Comparison of ENCODE assay signal across 8 cellular contexts in the genomic region with DNA sequence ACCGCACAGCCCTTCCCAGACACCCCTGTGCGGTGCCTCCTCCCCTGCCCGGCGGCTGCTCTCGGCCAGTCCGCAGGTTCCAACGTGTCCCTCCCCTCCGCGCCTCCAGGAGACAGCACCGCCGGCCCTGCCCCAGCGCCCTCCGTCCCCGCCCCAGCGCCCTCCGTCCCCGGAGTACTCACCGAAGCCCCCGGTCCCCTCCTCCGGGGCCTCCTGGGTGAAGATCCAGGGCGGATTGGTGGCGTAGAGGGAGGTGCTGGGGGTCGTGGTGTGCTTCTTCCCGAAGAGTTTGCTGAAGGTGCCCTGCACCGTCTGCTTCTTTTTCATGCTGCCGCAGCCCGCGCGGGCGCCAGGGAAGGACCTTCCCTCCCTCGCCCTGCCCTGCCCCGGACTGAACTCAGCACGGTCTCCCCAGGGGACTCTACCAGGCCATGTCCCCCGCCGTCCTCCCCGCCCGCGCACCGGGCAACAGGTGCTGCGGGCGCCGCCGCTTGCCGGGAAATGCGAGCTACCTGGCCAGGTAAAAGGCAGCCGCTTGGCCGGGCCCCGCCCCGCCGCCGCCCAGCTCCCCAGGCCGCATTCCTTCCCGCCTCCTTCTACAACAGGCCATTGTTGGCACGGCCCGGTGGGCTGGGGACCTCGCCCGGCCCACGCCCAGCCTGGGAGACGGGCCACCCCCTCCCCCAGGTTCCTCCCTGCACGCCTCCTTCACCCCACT. TPM values are rescaled to one million over a fixed set of nuclear protein-coding genes. Genes with fewer than 3 reads are reported as not detected.
A peak's percentile ranks its signal among the peaks of the same experiment; 100 is the strongest.
DNase-seq lines count a peak whose midpoint lies in the region; ATAC-seq, FAIRE-seq and TF ChIP-seq lines count a peak whose summit lies in the region.

A gene with protein sequence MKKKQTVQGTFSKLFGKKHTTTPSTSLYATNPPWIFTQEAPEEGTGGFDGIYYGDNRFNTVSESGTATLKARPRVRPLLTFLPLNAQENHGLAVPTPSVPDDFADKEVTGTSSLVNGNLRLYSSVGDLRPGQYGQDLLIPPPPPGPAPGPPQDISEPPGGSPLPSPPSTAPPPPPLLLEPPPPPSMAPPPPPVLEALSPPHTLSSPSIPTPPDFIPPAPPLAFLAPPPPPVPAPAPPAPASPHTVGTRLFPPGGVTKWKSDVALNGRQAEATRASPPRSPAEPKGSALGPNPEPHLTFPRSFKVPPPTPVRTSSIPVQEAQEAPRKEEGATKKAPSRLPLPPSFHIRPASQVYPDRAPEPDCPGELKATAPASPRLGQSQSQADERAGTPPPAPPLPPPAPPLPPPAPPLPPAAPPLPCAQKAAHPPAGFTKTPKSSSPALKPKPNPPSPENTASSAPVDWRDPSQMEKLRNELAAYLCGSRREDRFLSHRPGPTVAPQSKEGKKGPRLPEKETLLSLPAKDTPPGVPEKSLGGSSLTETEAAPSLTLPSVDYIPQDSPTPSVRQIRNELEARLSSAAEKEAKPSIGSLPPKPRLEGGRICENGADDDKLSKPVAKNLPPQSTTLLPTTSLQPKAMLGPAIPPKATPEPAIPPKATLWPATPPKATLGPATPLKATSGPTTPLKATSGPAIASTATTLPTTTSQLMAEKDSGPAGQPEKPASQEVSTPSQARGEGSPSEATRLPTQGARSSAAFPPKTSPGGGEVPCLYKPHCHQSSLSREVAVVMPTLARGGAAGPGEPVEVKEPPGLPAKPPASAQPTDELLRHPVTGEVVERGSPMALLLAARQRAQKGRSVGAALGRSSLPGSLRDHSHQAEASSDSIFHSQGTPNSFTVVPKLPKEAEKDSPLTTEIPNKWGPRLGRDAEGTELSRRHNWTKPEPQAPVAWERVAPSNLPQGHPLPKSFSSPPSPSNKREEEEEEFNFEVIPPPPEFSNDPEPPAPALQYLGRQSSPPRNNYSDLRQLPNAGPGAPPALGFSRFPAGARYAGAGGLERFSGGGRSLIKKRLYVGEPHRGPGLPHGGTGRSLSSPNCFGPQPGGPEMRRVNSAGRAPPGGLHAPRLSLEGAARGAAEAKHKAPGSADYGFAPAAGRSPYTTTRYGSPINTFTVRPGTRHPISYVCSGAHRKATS (minus strand): TSS at position 503 of the 718 bp plus-strand sequence. CDS start 176 bp downstream, at position 327.

- H3K9me3 ChIP-seq in iPS DF 6.9 (ENCODE audit: control insufficient read depth, insufficient read depth, low read length): no peaks in the 10 kb centered on the region
- no peaks in the 10 kb centered on the region for H3K9me3 ChIP-seq in skeletal muscle tissue (ENCODE audit: control insufficient read depth in 3 of 3, low read length in 3 of 3)

- peaks cover 2% of the 10 kb centered on the region for H3K4me1 Mint-ChIP-seq in activated naive CD8-positive, alpha-beta T cell treated with anti-CD3 and anti-CD28 coated beads, Interleukin-2, amount 10 ng/mL, durations not matched to agents 7 days and 5 days

- no peaks in the 10 kb centered on the region for H3K36me3 Mint-ChIP-seq in activated naive CD8-positive, alpha-beta T cell treated with anti-CD3 and anti-CD28 coated beads, Interleukin-2, amount 10 ng/mL, durations not matched to agents 7 days and 5 days

- H3K9me3 Mint-ChIP-seq in activated naive CD8-positive, alpha-beta T cell treated with anti-CD3 and anti-CD28 coated beads, Interleukin-2, amount 10 ng/mL, durations not matched to agents 7 days and 5 days: no peaks in the 10 kb centered on the region

- no peak for FAIRE-seq in GM12892 (lab: Jason Lieb, UNC)
- no peak for FAIRE-seq in RCC 7860 (lab: Jason Lieb, UNC)

- peaks cover 8% of the 10 kb centered on the region for H3K4me1 ChIP-seq in iPS DF 6.9 (ENCODE audit: control insufficient read depth, insufficient read depth, low read length)
- H3K4me1 ChIP-seq in skeletal muscle tissue (ENCODE audit: control insufficient read depth in 3 of 3, insufficient read depth in 3 of 3, low read length in 3 of 3): peaks cover 0 to 6% (median 3%) of the 10 kb centered on the region in 3 donors

- H3K27me3 Mint-ChIP-seq in activated naive CD8-positive, alpha-beta T cell treated with anti-CD3 and anti-CD28 coated beads, Interleukin-2, amount 10 ng/mL, durations not matched to agents 7 days and 5 days: peaks cover 48% of the 10 kb centered on the region

- no peak for TF ChIP-seq POLR2A in GM12892 (IDR thresholded peaks at IDR 0.05; ENCODE audit: low read depth, low read length)

- peak; percentile 26 for ATAC-seq in activated naive CD8-positive, alpha-beta T cell treated with anti-CD3 and anti-CD28 coated beads, Interleukin-2, amount 10 ng/mL, durations not matched to agents 7 days and 5 days (ENCODE audit: low read depth)

- WGBS in iPS DF 6.9 (ENCODE audit: insufficient coverage, insufficient read length): no CpG with 5 or more reads among the region's 60 CpGs

- no peak within 1 kb of the TSS for H3K27ac Mint-ChIP-seq in activated naive CD8-positive, alpha-beta T cell treated with anti-CD3 and anti-CD28 coated beads, Interleukin-2, amount 10 ng/mL, durations not matched to agents 7 days and 5 days

- H3K4me3 ChIP-seq in iPS DF 6.9 (ENCODE audit: low read length): peak within 1 kb of the TSS; percentile 82
- peak within 1 kb of the TSS; percentile 19 to 52 (median 46) for H3K4me3 ChIP-seq in skeletal muscle tissue (ENCODE audit: low read length in 3 of 3)

- peak within 1 kb of the TSS; percentile 45 for H3K4me3 Mint-ChIP-seq in activated naive CD8-positive, alpha-beta T cell treated with anti-CD3 and anti-CD28 coated beads, Interleukin-2, amount 10 ng/mL, durations not matched to agents 7 days and 5 days

- H3K36me3 ChIP-seq in iPS DF 6.9 (ENCODE audit: control insufficient read depth, insufficient read depth, low read length) (no peaks in the 10 kb centered on the region), skeletal muscle tissue (ENCODE audit: control insufficient read depth in 3 of 3, insufficient read depth in 3 of 3, low read length in 3 of 3) (no peaks in the 10 kb centered on the region)

- POLR2A ChIA-PET in activated naive CD8-positive, alpha-beta T cell treated with anti-CD3 and anti-CD28 coated beads, Interleukin-2, amount 10 ng/mL, durations not matched to agents 7 days and 5 days (lab: Charles Lee): no interaction called here

- H3K27me3 ChIP-seq in iPS DF 6.9 (ENCODE audit: control insufficient read depth, insufficient read depth, low read length) (no peaks in the 10 kb centered on the region), skeletal muscle tissue (ENCODE audit: control insufficient read depth in 3 of 3, insufficient read depth in 3 of 3, low read length in 3 of 3) (peaks cover 16 to 31% (median 17%) of the 10 kb centered on the region in 3 donors)

- DNase-seq in stimulated activated CD4-positive, alpha-beta T cell treated with anti-CD3 and anti-CD28 coated beads, Interleukin-15, amount 100 ng/mL, for 24 hours: peak; percentile 10
- no peak for DNase-seq in stimulated activated CD4-positive, alpha-beta T cell treated with anti-CD3 and anti-CD28 coated beads, Interleukin-4, amount 100 ng/mL, for 1 hour
- peak; percentile 37 for DNase-seq in activated naive CD8-positive, alpha-beta T cell treated with anti-CD3 and anti-CD28 coated beads, Interleukin-2, amount 10 ng/mL, durations not matched to agents 7 days and 5 days
- DNase-seq in iPS DF 6.9 (ENCODE audit: low read depth, low spot score) (no peak), GM12892 (ENCODE audit: insufficient read length) (no peak), RCC 7860 (ENCODE audit: low spot score) (no peak)
- no peak for DNase-seq in stimulated activated CD8-positive, alpha-beta memory T cell treated with anti-CD3 and anti-CD28 coated beads, Interleukin-4, amount 100 ng/mL, for 48 hours

- H3K27ac ChIP-seq in iPS DF 6.9 (ENCODE audit: low read length): no peak within 1 kb of the TSS
- peak within 1 kb of the TSS; percentile 52 for H3K27ac ChIP-seq in skeletal muscle tissue (ENCODE audit: low read depth, low read length)

- peak within 1 kb of the TSS in 2 of 3 donors; percentile 40 to 43 for H3K9ac ChIP-seq in skeletal muscle tissue (ENCODE audit: low read depth in 1 of 3, low read length in 3 of 3)

RNA-seq across cellular contexts. Expression of the gene that starts here (rescaled TPM):
- under 1 TPM; 0.08 to 0.14 TPM for total RNA-seq in activated naive CD8-positive, alpha-beta T cell treated with anti-CD3 and anti-CD28 coated beads, Interleukin-2, amount 10 ng/mL, durations not matched to agents 7 days and 5 days
- under 0.01 TPM for total RNA-seq in skeletal muscle tissue
- not detected for polyA plus RNA-seq in GM12892 (2012; ENCODE audit: missing spikeins)

Comparison
In these comparisons a context has a peak if more than half of its experiments do, and no peak if none do; other contexts are left out.
1. Peak in DNase-seq and ATAC-seq in activated naive CD8-positive, alpha-beta T cell treated with anti-CD3 and anti-CD28 coated beads, Interleukin-2, amount 10 ng/mL, durations not matched to agents 7 days and 5 days; RNA of the gene not detected or under 1 TPM.